ENCODE assay signal across 1 cellular context in genomic region chr4:127782275-127783025, GRCh38.
A peak's percentile ranks its signal among the peaks of the same experiment; 100 is the strongest.
TF ChIP-seq lines count a peak whose summit lies in the region.

Gene HSPA4L (plus strand): TSS chr4:127782322. CDS start chr4:127782551, 229 bp downstream.

TF ChIP-seq in HEK293, 187 proteins besides CTCF, POLR2A, EP300 and RAD21 (continued from another document and continues in another):
- TF ChIP-seq KLF17 (tag by site-specific recombination; IDR thresholded peaks at IDR 0.05): 0 out of 2 replicates have a peak, but pooled peaks have one; percentile 71
- TF ChIP-seq ZNF624 (tag by site-specific recombination; IDR thresholded peaks at IDR 0.05): no peak
- peak; percentile 66 for TF ChIP-seq ZBTB26 (tag by site-specific recombination; optimal IDR thresholded peaks at IDR 0.05)
- no peak for TF ChIP-seq ZNF138 (tag by site-specific recombination; IDR thresholded peaks at IDR 0.05; ENCODE audit: borderline replicate concordance)
- TF ChIP-seq ZNF658 (tag by site-specific recombination; IDR thresholded peaks at IDR 0.05): no peak
- no peak for TF ChIP-seq ZNF670 (tag by site-specific recombination; IDR thresholded peaks at IDR 0.05; ENCODE audit: low read depth)
- no peak for TF ChIP-seq BCL11A (tag by site-specific recombination; IDR thresholded peaks at IDR 0.05; ENCODE audit: low read depth)
- no peak for TF ChIP-seq ZNF404 (tag by site-specific recombination; IDR thresholded peaks at IDR 0.05)
- TF ChIP-seq ZNF510 (tag by site-specific recombination; IDR thresholded peaks at IDR 0.05; ENCODE audit: insufficient replicate concordance): no peak
- 0 out of 2 replicates have a peak, but pooled peaks have one; percentile 14 for TF ChIP-seq ZNF394 (tag by site-specific recombination; IDR thresholded peaks at IDR 0.05; ENCODE audit: borderline replicate concordance)
- no peak for TF ChIP-seq ZNF560 (tag by site-specific recombination; IDR thresholded peaks at IDR 0.05; ENCODE audit: borderline replicate concordance)
- TF ChIP-seq ZNF449 (tag by site-specific recombination; IDR thresholded peaks at IDR 0.05): peak; percentile 93
- TF ChIP-seq ZNF473 (tag by site-specific recombination; IDR thresholded peaks at IDR 0.05): no peak
- no peak for TF ChIP-seq ZSCAN4 (tag by site-specific recombination; IDR thresholded peaks at IDR 0.05)
- no peak for TF ChIP-seq ATF2 (tag by site-specific recombination; IDR thresholded peaks at IDR 0.05; ENCODE audit: low read depth)
- TF ChIP-seq ZNF558 (tag by site-specific recombination; IDR thresholded peaks at IDR 0.05): no peak
- no peak for TF ChIP-seq SETDB1 (IDR thresholded peaks at IDR 0.05; ENCODE audit: insufficient read length, low read length)
- TF ChIP-seq AEBP2 (tag by site-specific recombination; IDR thresholded peaks at IDR 0.05; ENCODE audit: borderline replicate concordance): no peak
- no peak for TF ChIP-seq MYNN (tag by site-specific recombination; IDR thresholded peaks at IDR 0.05; ENCODE audit: borderline replicate concordance)
- no peak for TF ChIP-seq ZNF596 (tag by site-specific recombination; IDR thresholded peaks at IDR 0.05)
- TF ChIP-seq ZNF514 (tag by site-specific recombination; IDR thresholded peaks at IDR 0.05): no peak
- TF ChIP-seq ZNF791 (tag by site-specific recombination; IDR thresholded peaks at IDR 0.05): no peak
- TF ChIP-seq MZF1 (tag by site-specific recombination; IDR thresholded peaks at IDR 0.05; ENCODE audit: borderline replicate concordance): 0 out of 2 replicates have a peak, but pooled peaks have one; percentile 17
- no peak for TF ChIP-seq SP2 (tag by site-specific recombination; IDR thresholded peaks at IDR 0.05)
- peak; percentile 92 for TF ChIP-seq ZNF501 (tag by site-specific recombination; IDR thresholded peaks at IDR 0.05)
- no peak for TF ChIP-seq MEIS1 (CRISPR knock-in tag; IDR thresholded peaks at IDR 0.05; ENCODE audit: borderline replicate concordance)
- no peak for TF ChIP-seq PRDM1 (tag by site-specific recombination; IDR thresholded peaks at IDR 0.05)
- no peak for TF ChIP-seq ZNF37A (tag by site-specific recombination; IDR thresholded peaks at IDR 0.05)
- TF ChIP-seq YY1 (tag by site-specific recombination; IDR thresholded peaks at IDR 0.05): no peak
- no peak for TF ChIP-seq ZBTB7A (tag by site-specific recombination; IDR thresholded peaks at IDR 0.05; ENCODE audit: low read depth)
- no peak for TF ChIP-seq FEZF1 (tag by site-specific recombination; IDR thresholded peaks at IDR 0.05)
- peak; percentile 49; the same call in 1 of the 2 replicates for TF ChIP-seq ZNF10 (tag by site-specific recombination; IDR thresholded peaks at IDR 0.05)
- no peak for TF ChIP-seq GLIS2 (tag by site-specific recombination; IDR thresholded peaks at IDR 0.05)
- TF ChIP-seq ZNF776 (tag by site-specific recombination; IDR thresholded peaks at IDR 0.05; ENCODE audit: borderline replicate concordance): no peak
- 0 out of 2 replicates have a peak, but pooled peaks have one; percentile 26 for TF ChIP-seq ZNF660 (tag by site-specific recombination; IDR thresholded peaks at IDR 0.05)
- no peak for TF ChIP-seq ZNF639 (tag by site-specific recombination; IDR thresholded peaks at IDR 0.05)
- TF ChIP-seq ZNF280D (tag by site-specific recombination; IDR thresholded peaks at IDR 0.05): no peak
- no peak for TF ChIP-seq ZNF580 (tag by site-specific recombination; IDR thresholded peaks at IDR 0.05)
- peak; percentile 54; the same call in 1 of the 2 replicates for TF ChIP-seq ZXDB (tag by site-specific recombination; IDR thresholded peaks at IDR 0.05)
- peak; percentile 50; the same call in 1 of the 2 replicates for TF ChIP-seq ZNF76 (tag by site-specific recombination; IDR thresholded peaks at IDR 0.05; ENCODE audit: borderline replicate concordance, low read depth)
- no peak for TF ChIP-seq ZNF148 (tag by site-specific recombination; IDR thresholded peaks at IDR 0.05; ENCODE audit: borderline replicate concordance)
- TF ChIP-seq ZNF341 (tag by site-specific recombination; IDR thresholded peaks at IDR 0.05; ENCODE audit: low read depth): no peak; the same call in 1 of the 2 replicates
- TF ChIP-seq ZNF843 (tag by site-specific recombination; IDR thresholded peaks at IDR 0.05): peak; percentile 49; the same call in 1 of the 2 replicates
